21 cellular contexts compared by ENCODE assay signal in the genomic region with DNA sequence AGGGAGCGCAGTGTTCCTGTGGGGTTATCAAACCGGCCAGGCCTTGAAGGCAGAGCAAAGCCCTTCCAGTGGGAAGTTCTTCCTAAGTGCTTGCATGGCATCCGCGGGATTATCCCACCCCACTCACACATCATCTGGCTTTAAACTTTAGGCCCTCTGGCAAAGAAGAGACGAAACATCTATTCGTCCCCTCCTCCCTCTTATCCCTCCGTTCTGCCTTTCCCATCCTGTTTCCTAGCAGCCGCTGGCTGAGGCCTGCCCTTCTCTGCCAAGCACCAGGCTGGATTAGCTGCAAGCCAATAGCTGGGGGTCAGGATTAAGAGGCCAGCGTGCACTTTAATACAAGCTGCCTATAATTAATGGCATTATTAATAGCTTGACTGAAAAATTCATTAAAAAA.
A peak's percentile ranks its signal among the peaks of the same experiment; 100 is the strongest.
DNase-seq lines count a peak whose midpoint lies in the region; ATAC-seq and TF ChIP-seq lines count a peak whose summit lies in the region.
"Had no signal": no experiment of that assay in that cellular context is flagged by ENCODE, and none has a peak within 500 bp of the region (broad histone marks: within the 10 kb centered on the region; RNA-seq: fewer than 3 reads in every experiment).

No MANE protein-coding gene starts in this region.

- H3K4me3 Mint-ChIP-seq in GM23338 = no peak overlapping the region
- H3K4me3 Mint-ChIP-seq in nephron progenitor cell = no peak overlapping the region
- H3K4me3 Mint-ChIP-seq: CD14-positive monocyte, IgD-negative memory B cell had no signal

- H3K36me3 ChIP-seq in GM23338 (ENCODE audit: insufficient read depth) = no peaks in the 10 kb centered on the region

- no peaks in the 10 kb centered on the region for H3F3A ChIP-seq in GM23338 (replicated peaks; ENCODE audit: low read depth)

- no peak overlapping the region for H3K27ac ChIP-seq in GM23338 (ENCODE audit: low read depth)

- H3K79me2 ChIP-seq in GM23338 (replicated peaks; ENCODE audit: insufficient read depth) = no peaks in the 10 kb centered on the region

- H3K36me3 Mint-ChIP-seq in GM23338 (ENCODE audit: low read depth) = no peaks in the 10 kb centered on the region
- no peaks in the 10 kb centered on the region for H3K36me3 Mint-ChIP-seq in nephron progenitor cell (ENCODE audit: low read depth)
- H3K36me3 Mint-ChIP-seq: CD14-positive monocyte, IgD-negative memory B cell had no signal

- no peak overlapping the region for H3K4me2 ChIP-seq in GM23338

- H3K9me3 Mint-ChIP-seq in GM23338 = no peaks in the 10 kb centered on the region
- H3K9me3 Mint-ChIP-seq in nephron progenitor cell = peaks cover 5% of the 10 kb centered on the region

- TF ChIP-seq CTCF in GM23338 (conservative IDR thresholded peaks at IDR 0.05; ENCODE audit: low read depth in 2 of 2) = no peak
- no peak for TF ChIP-seq CTCF in nephron progenitor cell (IDR thresholded peaks at IDR 0.05)
- TF ChIP-seq CTCF in foreskin fibroblast (IDR thresholded peaks at IDR 0.05; ENCODE audit: low read depth, low read length) = no peak

- peak; percentile 32 for DNase-seq in Ammon's horn (ENCODE audit: low spot score)
- peak; percentile 17 for DNase-seq in GM23338 (ENCODE audit: low spot score)
- peak; percentile 73 for DNase-seq in ecto neural progenitor cell (ENCODE audit: low spot score)
- DNase-seq in nephron progenitor cell = no peak
- no peak for DNase-seq in SKM-1 treated with dmso at 0.1 percent for 144 hours (lab: John Stamatoyannopoulos, UW; ENCODE audit: unreplicated experiment)
- DNase-seq in foreskin fibroblast = no peak
- DNase-seq in activated CD8-positive, alpha-beta memory T cell treated with anti-CD3 and anti-CD28 coated beads, Interleukin-2, amount 50 U/mL, for 48 hours = no peak
- DNase-seq: AML-193, DMS 273 treated with DMSO at 0.1 percent for 48 hours, DMS79 treated with DMSO at 0.1 percent for 48 hours, GOT3, NCI-H1694, NCI-H2081 treated with DMSO at 0.1 percent for 48 hours, NCI-H2171 treated with DMSO at 0.1 percent for 48 hours, NCI-H524 treated with DMSO at 0.1 percent for 48 hours, OCI-M1 had no signal

- H3K4me1 ChIP-seq in GM23338 (ENCODE audit: insufficient read depth) = no peaks in the 10 kb centered on the region

- no peak overlapping the region for H3K4me3 ChIP-seq in GM23338
- H3K4me3 ChIP-seq in foreskin fibroblast (ENCODE audit: low read depth in 1 of 2, low read length in 2 of 2) = no peak overlapping the region
- H3K4me3 ChIP-seq: GM12878 had no signal

- H3K27ac Mint-ChIP-seq in GM23338 = no peak overlapping the region
- peak overlapping the region; percentile 42 for H3K27ac Mint-ChIP-seq in nephron progenitor cell
- H3K27ac Mint-ChIP-seq: CD14-positive monocyte, IgD-negative memory B cell had no signal

- H3K4me1 Mint-ChIP-seq in GM23338 (peaks cover 5% of the 10 kb centered on the region; the same call in 1 of the 3 replicates), nephron progenitor cell (peaks cover 41% of the 10 kb centered on the region)
- H3K4me1 Mint-ChIP-seq: CD14-positive monocyte, IgD-negative memory B cell had no signal

- peaks cover 5% of the 10 kb centered on the region; the same call in 1 of the 2 replicates for H3K9me2 ChIP-seq in GM23338 (ENCODE audit: insufficient read depth)

- H4K20me1 ChIP-seq in GM23338 (replicated peaks; ENCODE audit: insufficient read depth) = no peaks in the 10 kb centered on the region

- peak; percentile 47 for ATAC-seq in GM23338
- no peak for ATAC-seq in GM18873 (IDR thresholded peaks at IDR 0.05; ENCODE audit: low FRiP score, unreplicated experiment)
- ATAC-seq: GM12878, Right ventricle myocardium inferior had no signal

- H3K27me3 Mint-ChIP-seq in GM23338 (ENCODE audit: insufficient read depth, low read depth, poor library complexity) (peaks cover 2% of the 10 kb centered on the region), nephron progenitor cell (ENCODE audit: low read depth, poor library complexity) (peaks cover 5% of the 10 kb centered on the region)
- H3K27me3 Mint-ChIP-seq: IgD-negative memory B cell had no signal

- no peaks in the 10 kb centered on the region for H3K27me3 ChIP-seq in GM23338 (ENCODE audit: insufficient read depth)

- H2AFZ ChIP-seq in GM23338 = peak overlapping the region; percentile 83; the same call in 1 of the 2 replicates

TF ChIP-seq in GM23338, 12 proteins besides CTCF, POLR2A, EP300 and RAD21 (continues in another document):
- TF ChIP-seq NANOG (IDR thresholded peaks at IDR 0.05; ENCODE audit: borderline replicate concordance) (no peak), JUNB (IDR thresholded peaks at IDR 0.05; ENCODE audit: unreplicated experiment) (no peak), CREB1 (CRISPR knock-in tag; IDR thresholded peaks at IDR 0.05; ENCODE audit: low read depth) (no peak), ZNF114 (CRISPR knock-in tag; IDR thresholded peaks at IDR 0.05) (no peak), ZNF331 (CRISPR knock-in tag; IDR thresholded peaks at IDR 0.05; ENCODE audit: low read depth) (no peak), EZH2phosphoT487 (IDR thresholded peaks at IDR 0.05; ENCODE audit: unreplicated experiment) (no peak), EZH2 (IDR thresholded peaks at IDR 0.05; ENCODE audit: low read depth, unreplicated experiment) (no peak), ZNF462 (CRISPR knock-in tag; IDR thresholded peaks at IDR 0.05) (no peak), POLR2AphosphoS5 (IDR thresholded peaks at IDR 0.05; ENCODE audit: low read depth) (no peak)
- TF ChIP-seq, protein P1, sequence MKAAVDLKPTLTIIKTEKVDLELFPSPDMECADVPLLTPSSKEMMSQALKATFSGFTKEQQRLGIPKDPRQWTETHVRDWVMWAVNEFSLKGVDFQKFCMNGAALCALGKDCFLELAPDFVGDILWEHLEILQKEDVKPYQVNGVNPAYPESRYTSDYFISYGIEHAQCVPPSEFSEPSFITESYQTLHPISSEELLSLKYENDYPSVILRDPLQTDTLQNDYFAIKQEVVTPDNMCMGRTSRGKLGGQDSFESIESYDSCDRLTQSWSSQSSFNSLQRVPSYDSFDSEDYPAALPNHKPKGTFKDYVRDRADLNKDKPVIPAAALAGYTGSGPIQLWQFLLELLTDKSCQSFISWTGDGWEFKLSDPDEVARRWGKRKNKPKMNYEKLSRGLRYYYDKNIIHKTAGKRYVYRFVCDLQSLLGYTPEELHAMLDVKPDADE (IDR thresholded peaks at IDR 0.05) = no peak

Comparison
In these comparisons a context has a peak if more than half of its experiments do, and no peak if none do; other contexts are left out.
1. DNase-seq: peak in Ammon's horn (single experiment), GM23338 (single experiment) and ecto neural progenitor cell (single experiment); none in nephron progenitor cell (single experiment), SKM-1 treated with dmso at 0.1 percent for 144 hours (single experiment), foreskin fibroblast (0 of 2) and activated CD8-positive, alpha-beta memory T cell treated with anti-CD3 and anti-CD28 coated beads, Interleukin-2, amount 50 U/mL, for 48 hours (single experiment).